Comparison of ENCODE assay signal across 14 cellular contexts in genomic region chr11:117830072-117830471, GRCh38. TPM values are rescaled to one million over a fixed set of nuclear protein-coding genes. Genes with fewer than 3 reads are reported as not detected.
A peak's percentile ranks its signal among the peaks of the same experiment; 100 is the strongest.
DNase-seq lines count a peak whose midpoint lies in the region; ATAC-seq and TF ChIP-seq lines count a peak whose summit lies in the region.
"Had no signal": no experiment of that assay in that cellular context is flagged by ENCODE, and none has a peak within 500 bp of the region (broad histone marks: within the 10 kb centered on the region; RNA-seq: fewer than 3 reads in every experiment).

No MANE protein-coding gene starts in this region.

- POLR2A ChIA-PET in T-cell (lab: Charles Lee), result no interaction called here

- H3K27ac ChIP-seq in coronary artery, result no peak overlapping the region

- DNase-seq in activated CD4-positive, alpha-beta T cell treated with anti-CD3 and anti-CD28 coated beads for 48 hours, result peak; percentile 1
- DNase-seq in activated CD4-positive, alpha-beta T cell treated with anti-CD3 and anti-CD28 coated beads, Interleukin-2, amount 50 U/mL, for 1 hour, result no peak
- DNase-seq in T-cell, result no peak
- DNase-seq in coronary artery (ENCODE audit: low spot score), result peak; percentile 55
- peak; percentile 20 for DNase-seq in stimulated activated CD8-positive, alpha-beta memory T cell treated with anti-CD3 and anti-CD28 coated beads, Interleukin-4, amount 100 ng/mL, for 48 hours
- DNase-seq in EL, result no peak
- DNase-seq: activated naive CD4-positive, alpha-beta T cell treated with anti-CD3 and anti-CD28 coated beads, Interleukin-2, amount 10 ng/mL, durations not matched to agents 7 days and 5 days; GOT3; kidney glomerular epithelial cell had no signal

- no peaks in the 10 kb centered on the region for H3K9me3 Mint-ChIP-seq in T-cell
- H3K9me3 Mint-ChIP-seq: activated naive CD4-positive, alpha-beta T cell treated with anti-CD3 and anti-CD28 coated beads, Interleukin-2, amount 10 ng/mL, durations not matched to agents 7 days and 5 days had no signal

- H3K36me3 Mint-ChIP-seq in T-cell, result no peaks in the 10 kb centered on the region
- H3K36me3 Mint-ChIP-seq: activated naive CD4-positive, alpha-beta T cell treated with anti-CD3 and anti-CD28 coated beads, Interleukin-2, amount 10 ng/mL, durations not matched to agents 7 days and 5 days had no signal

- H3K4me1 Mint-ChIP-seq in T-cell, result peaks cover 41 to 62% (median 55%) of the 10 kb centered on the region in 3 donors

- ATAC-seq in T-cell (replicated peaks in 1 of 4), result no peak
- no peak for ATAC-seq in HG03565 (IDR thresholded peaks at IDR 0.05; ENCODE audit: unreplicated experiment)
- ATAC-seq in GM19328 (IDR thresholded peaks at IDR 0.05; ENCODE audit: unreplicated experiment), result no peak
- ATAC-seq: A549 had no signal

- H3K27ac Mint-ChIP-seq in T-cell, result peak overlapping the region; percentile 44 to 79

- H3K4me3 Mint-ChIP-seq in T-cell, result peak overlapping the region in 1 of 3 donors; percentile 57
- H3K4me3 Mint-ChIP-seq: activated naive CD4-positive, alpha-beta T cell treated with anti-CD3 and anti-CD28 coated beads, Interleukin-2, amount 10 ng/mL, durations not matched to agents 7 days and 5 days had no signal

- TF ChIP-seq CTCF in coronary artery (IDR thresholded peaks at IDR 0.05), result no peak

- CTCF ChIA-PET in T-cell (lab: Charles Lee), result no interaction called here

- no peaks in the 10 kb centered on the region for H3K27me3 Mint-ChIP-seq in T-cell

- H3K4me3 ChIP-seq in coronary artery, result no peak overlapping the region
- H3K4me3 ChIP-seq: A549, right atrium auricular region had no signal

RNA-seq across cellular contexts. Expression of gene FXYD2, which starts 5.5 kb away (rescaled TPM):
- 10 to 100 TPM in 4 of 5 donors, 1 to 10 TPM in 1; 4.3 to 26.0 (median 14.7) TPM for total RNA-seq in T-cell
- total RNA-seq: OCI-LY7 had no signal

RNA-seq across cellular contexts. Expression of gene DSCAML1, which starts 33.1 kb away (rescaled TPM):
- total RNA-seq in T-cell, result 1 to 10 TPM in 2 of 5 donors, under 1 TPM in 3; 0.15 to 2.4 (median 0.96) TPM
- total RNA-seq: OCI-LY7 had no signal

RNA-seq across cellular contexts. Expression of gene FXYD6, which starts 46.4 kb away (rescaled TPM):
- total RNA-seq in T-cell, result under 1 TPM in 3 of 5 donors, not detected in 2; 0.38 to 0.73 (median 0.53) TPM
- total RNA-seq: OCI-LY7 had no signal

Comparison
In these comparisons a context has a peak if more than half of its experiments do, and no peak if none do; other contexts are left out.
1. DNase-seq: peak in activated CD4-positive, alpha-beta T cell treated with anti-CD3 and anti-CD28 coated beads for 48 hours (single experiment), coronary artery (single experiment) and stimulated activated CD8-positive, alpha-beta memory T cell treated with anti-CD3 and anti-CD28 coated beads, Interleukin-4, amount 100 ng/mL, for 48 hours (single experiment); none in activated CD4-positive, alpha-beta T cell treated with anti-CD3 and anti-CD28 coated beads, Interleukin-2, amount 50 U/mL, for 1 hour (single experiment), T-cell (0 of 34) and EL (single experiment).